Comparison of ENCODE assay signal across 1 cellular context in genomic region chr15:50450678-50451077, GRCh38.
TF ChIP-seq lines count a peak whose summit lies in the region.

No MANE protein-coding gene starts in this region.

TF ChIP-seq in SK-N-SH treated with all-trans-retinoic acid at 6 μM for 48 hours, 23 proteins besides CTCF, POLR2A, EP300 and RAD21 (continued from another document):
- TF ChIP-seq POU6F1 (CRISPR knock-in tag; IDR thresholded peaks at IDR 0.05; ENCODE audit: borderline replicate concordance, low read depth): no peak
- TF ChIP-seq OSR1 (CRISPR knock-in tag; IDR thresholded peaks at IDR 0.05): no peak
- TF ChIP-seq TOX (CRISPR knock-in tag; IDR thresholded peaks at IDR 0.05; ENCODE audit: borderline replicate concordance): no peak
- TF ChIP-seq RARB (CRISPR knock-in tag; IDR thresholded peaks at IDR 0.05): no peak
- peak; percentile 7; the same call in 1 of the 2 replicates for TF ChIP-seq ZFP3 (CRISPR knock-in tag; IDR thresholded peaks at IDR 0.05)
- no peak for TF ChIP-seq ZFP30 (CRISPR knock-in tag; IDR thresholded peaks at IDR 0.05)
